In genomic region chr11:23674866-23675265, GRCh38 we compare ENCODE assay signal across 21 cellular contexts.
DNase-seq lines count a peak whose midpoint lies in the region; ATAC-seq and TF ChIP-seq lines count a peak whose summit lies in the region.
"Had no signal": no experiment of that assay in that cellular context is flagged by ENCODE, and none has a peak within 500 bp of the region (broad histone marks: within the 10 kb centered on the region; RNA-seq: fewer than 3 reads in every experiment).

No MANE protein-coding gene starts in this region.

- no peaks in the 10 kb centered on the region for H3F3A ChIP-seq in SK-N-SH (replicated peaks; ENCODE audit: insufficient read depth)

- no peaks in the 10 kb centered on the region for H3K9me2 ChIP-seq in SK-N-SH

- POLR2A ChIA-PET in SK-N-SH (lab: Yijun Ruan, JAX): no interaction called here

- ATAC-seq in SK-N-SH treated with all-trans-retinoic acid at 6 μM for 48 hours: no peak
- ATAC-seq: GM12878, GM23338, HCT116 had no signal

- H3K9me3 ChIP-seq in SK-N-SH: no peaks in the 10 kb centered on the region
- H3K9me3 ChIP-seq: BE2C; BLaER1 treated with 17β-estradiol and CSF1 and Interleukin-3, amounts not matched to agents 10 nM and 100 nM had no signal

- H2AFZ ChIP-seq in SK-N-SH (ENCODE audit: low read depth): no peak overlapping the region
- H2AFZ ChIP-seq: GM23338 had no signal

- H3K4me3 ChIP-seq in SK-N-SH (ENCODE audit: low read depth in 2 of 2, low read length in 1 of 2): no peak overlapping the region
- H3K4me3 ChIP-seq: BLaER1 treated with 17β-estradiol and CSF1 and Interleukin-3, amounts not matched to agents 10 nM and 100 nM; GM12878; GM23338 had no signal

- H3K36me3 ChIP-seq in SK-N-SH (replicated peaks in 1 of 2; ENCODE audit: control insufficient read depth in 1 of 2, insufficient read depth in 2 of 2, low read length in 1 of 2): no peaks in the 10 kb centered on the region
- H3K36me3 ChIP-seq: BE2C; BLaER1 treated with 17β-estradiol and CSF1 and Interleukin-3, amounts not matched to agents 10 nM and 100 nM had no signal

- TF ChIP-seq EP300 in SK-N-SH (IDR thresholded peaks at IDR 0.05; ENCODE audit: borderline replicate concordance in 1 of 2, low read depth in 1 of 2, low read length in 1 of 2): no peak

- no peaks in the 10 kb centered on the region for H4K20me1 ChIP-seq in SK-N-SH (ENCODE audit: insufficient read depth)
- H4K20me1 ChIP-seq: BLaER1 treated with 17β-estradiol and CSF1 and Interleukin-3, amounts not matched to agents 10 nM and 100 nM had no signal

- H3K27me3 ChIP-seq in SK-N-SH (ENCODE audit: insufficient read depth): no peaks in the 10 kb centered on the region
- H3K27me3 ChIP-seq: BE2C; BLaER1 treated with 17β-estradiol and CSF1 and Interleukin-3, amounts not matched to agents 10 nM and 100 nM had no signal

- H3K27ac ChIP-seq in SK-N-SH (ENCODE audit: low read depth in 2 of 2, low read length in 1 of 2): no peak overlapping the region
- H3K27ac ChIP-seq: 22Rv1; BLaER1 treated with 17β-estradiol and CSF1 and Interleukin-3, amounts not matched to agents 10 nM and 100 nM had no signal

- H3K9ac ChIP-seq in SK-N-SH: no peak overlapping the region
- H3K9ac ChIP-seq: BLaER1 treated with 17β-estradiol and CSF1 and Interleukin-3, amounts not matched to agents 10 nM and 100 nM had no signal

- no peak for TF ChIP-seq RAD21 in SK-N-SH (IDR thresholded peaks at IDR 0.05; ENCODE audit: low read length)

- no peaks in the 10 kb centered on the region for H3K79me2 ChIP-seq in SK-N-SH (ENCODE audit: insufficient read depth)

- DNase-seq in SK-N-SH (no peak), fibroblast of gingiva (ENCODE audit: low read depth) (peak; percentile 51), fibroblast of the conjunctiva (ENCODE audit: low read depth) (peak; percentile 6), mesenteric fat pad (ENCODE audit: low spot score) (no peak), NCI-H774 (lab: John Stamatoyannopoulos, UW) (no peak)
- DNase-seq: AML-193; BE2C; CD4-positive, alpha-beta T cell; CD8-positive, alpha-beta memory T cell; DMS 273 treated with DMSO at 0.1 percent for 48 hours; DMS79; EL; GDM1; H9; HFFc6 had no signal

- H3K4me2 ChIP-seq in SK-N-SH: no peak overlapping the region
- H3K4me2 ChIP-seq: BLaER1 treated with 17β-estradiol and CSF1 and Interleukin-3, amounts not matched to agents 10 nM and 100 nM; GM23338 had no signal

- no peak for TF ChIP-seq CTCF in SK-N-SH (IDR thresholded peaks at IDR 0.05)

- no peaks in the 10 kb centered on the region; a peak in 1 of 4 replicates for H3K4me1 ChIP-seq in SK-N-SH (ENCODE audit: control insufficient read depth in 1 of 2, insufficient read depth in 2 of 2, low read depth in 1 of 2, low read length in 1 of 2)
- H3K4me1 ChIP-seq: BE2C; BLaER1 treated with 17β-estradiol and CSF1 and Interleukin-3, amounts not matched to agents 10 nM and 100 nM had no signal

- CTCF ChIA-PET in SK-N-SH (lab: Yijun Ruan, JAX): interaction anchor here (0.6 kb wide), 1 partner anchor 20 kb away, joined by 3 read pairs; no protein-coding TSS in a partner anchor

TF ChIP-seq in SK-N-SH, 30 proteins besides CTCF, POLR2A, EP300 and RAD21:
- peak; percentile 17; the same call in 1 of the 2 replicates for TF ChIP-seq TCF12 (IDR thresholded peaks at IDR 0.05)
- TF ChIP-seq NFIC (IDR thresholded peaks at IDR 0.05; ENCODE audit: borderline replicate concordance): no peak
- no peak for TF ChIP-seq MEF2A (IDR thresholded peaks at IDR 0.05; ENCODE audit: borderline replicate concordance, low read depth)
- no peak for TF ChIP-seq FOSL2 (IDR thresholded peaks at IDR 0.05; ENCODE audit: borderline replicate concordance, low read depth)
- no peak for TF ChIP-seq REST (IDR thresholded peaks at IDR 0.05; ENCODE audit: low read depth, low read length)
TF ChIP-seq in SK-N-SH: peak in this region for 1.

TF ChIP-seq in SK-N-SH treated with all-trans-retinoic acid at 6 μM for 48 hours, 23 proteins besides CTCF, POLR2A, EP300 and RAD21:
- TF ChIP-seq ARNTL (CRISPR knock-in tag; IDR thresholded peaks at IDR 0.05; ENCODE audit: borderline replicate concordance, low read depth) (no peak), ZFP3 (CRISPR knock-in tag; IDR thresholded peaks at IDR 0.05) (no peak), GLIS3 (CRISPR knock-in tag; IDR thresholded peaks at IDR 0.05) (no peak), ZNF565 (CRISPR knock-in tag; conservative IDR thresholded peaks at IDR 0.05; ENCODE audit: low read depth) (no peak), TCF4 (CRISPR knock-in tag; IDR thresholded peaks at IDR 0.05; ENCODE audit: borderline replicate concordance) (no peak), CSDC2 (CRISPR knock-in tag; IDR thresholded peaks at IDR 0.05) (no peak), BACH2 (CRISPR knock-in tag; IDR thresholded peaks at IDR 0.05; ENCODE audit: borderline replicate concordance) (no peak), SNAI2 (CRISPR knock-in tag; IDR thresholded peaks at IDR 0.05) (no peak), POU6F1 (CRISPR knock-in tag; IDR thresholded peaks at IDR 0.05; ENCODE audit: borderline replicate concordance, low read depth) (no peak), ZC3H10 (CRISPR knock-in tag; IDR thresholded peaks at IDR 0.05) (no peak), ISL1 (CRISPR knock-in tag; IDR thresholded peaks at IDR 0.05) (no peak), TOX (CRISPR knock-in tag; IDR thresholded peaks at IDR 0.05; ENCODE audit: borderline replicate concordance) (no peak), ZNF70 (CRISPR knock-in tag; IDR thresholded peaks at IDR 0.05) (no peak), RARB (CRISPR knock-in tag; IDR thresholded peaks at IDR 0.05) (no peak), CREB5 (CRISPR knock-in tag; IDR thresholded peaks at IDR 0.05; ENCODE audit: low read depth) (no peak)
TF ChIP-seq in SK-N-SH treated with all-trans-retinoic acid at 6 μM for 48 hours: peak in this region for 0.

Comparison
In these comparisons a context has a peak if more than half of its experiments do, and no peak if none do; other contexts are left out.
1. DNase-seq: peak in fibroblast of gingiva (single experiment) and fibroblast of the conjunctiva (single experiment); none in SK-N-SH (single experiment), mesenteric fat pad (single experiment) and NCI-H774 (single experiment).